In genomic region chr9:115261656-115262081, GRCh38 we compare ENCODE assay signal across 15 cellular contexts.
DNase-seq lines count a peak whose midpoint lies in the region; ATAC-seq, FAIRE-seq and TF ChIP-seq lines count a peak whose summit lies in the region.
"Had no signal": no experiment of that assay in that cellular context is flagged by ENCODE, and none has a peak within 500 bp of the region (broad histone marks: within the 10 kb centered on the region; RNA-seq: fewer than 3 reads in every experiment).

No MANE protein-coding gene starts in this region.

- H3K9me2 ChIP-seq in GM23248 (ENCODE audit: insufficient read depth) = no peaks in the 10 kb centered on the region

- H3K79me2 ChIP-seq in GM23248 (ENCODE audit: insufficient read depth) = no peaks in the 10 kb centered on the region

- H3K4me3 Mint-ChIP-seq in CD8-positive, alpha-beta memory T cell = no peak overlapping the region
- H3K4me3 Mint-ChIP-seq: activated naive CD8-positive, alpha-beta T cell treated with anti-CD3 and anti-CD28 coated beads, Interleukin-2, amount 10 ng/mL, durations not matched to agents 7 days and 5 days; CD4-positive, alpha-beta T cell; T-helper 2 cell treated with Interferon-gamma antibody and Interleukin-4, amounts not matched to agents 5 μg/mL and 100 μg/mL, for 36 hours had no signal

- H3K4me1 ChIP-seq in GM23248 (ENCODE audit: insufficient read depth) = peaks cover 57% of the 10 kb centered on the region
- H3K4me1 ChIP-seq in CD8-positive, alpha-beta memory T cell (ENCODE audit: insufficient read depth, low read length) = no peaks in the 10 kb centered on the region
- H3K4me1 ChIP-seq: thyroid gland had no signal

- H3K9me3 ChIP-seq in GM23248 (ENCODE audit: low read depth) = no peaks in the 10 kb centered on the region
- H3K9me3 ChIP-seq in MG63 = no peaks in the 10 kb centered on the region
- no peaks in the 10 kb centered on the region for H3K9me3 ChIP-seq in CD8-positive, alpha-beta memory T cell (ENCODE audit: low read length)
- H3K9me3 ChIP-seq: heart left ventricle, thyroid gland had no signal

- H3K4me3 ChIP-seq in GM23248 = no peak overlapping the region
- H3K4me3 ChIP-seq in MG63 = no peak overlapping the region
- H3K4me3 ChIP-seq in bronchial epithelial cell (ENCODE audit: low read depth, low read length) = no peak overlapping the region
- H3K4me3 ChIP-seq in CD8-positive, alpha-beta memory T cell (ENCODE audit: low read length) = no peak overlapping the region
- H3K4me3 ChIP-seq: heart left ventricle, thyroid gland had no signal

- POLR2A ChIA-PET in CD8-positive, alpha-beta memory T cell (lab: Charles Lee) = no interaction called here

- CTCF ChIA-PET in CD8-positive, alpha-beta memory T cell (lab: Charles Lee) = no interaction called here

- DNase-seq in GM23248 (peak; percentile 74), MG63 (peak; percentile 48), bronchial epithelial cell (ENCODE audit: low read depth) (peak; percentile 90), renal cortical epithelial cell (ENCODE audit: low read depth) (peak; percentile 54), activated gamma-delta T cell treated with Interleukin-2 at 50 U/mL for 16 hours (no peak)
- DNase-seq in CD8-positive, alpha-beta memory T cell = no peak
- DNase-seq: activated CD4-positive, alpha-beta T cell treated with anti-CD3 and anti-CD28 coated beads for 48 hours; activated naive CD8-positive, alpha-beta T cell treated with anti-CD3 and anti-CD28 coated beads, Interleukin-2, amount 10 ng/mL, durations not matched to agents 7 days and 5 days; CD4-positive, alpha-beta T cell; stimulated activated CD4-positive, alpha-beta T cell treated with anti-CD3 and anti-CD28 coated beads, Interleukin-2, amount 100 ng/mL, for 24 hours had no signal

- H3K36me3 Mint-ChIP-seq in CD8-positive, alpha-beta memory T cell = no peaks in the 10 kb centered on the region
- H3K36me3 Mint-ChIP-seq: activated naive CD8-positive, alpha-beta T cell treated with anti-CD3 and anti-CD28 coated beads, Interleukin-2, amount 10 ng/mL, durations not matched to agents 7 days and 5 days had no signal

- in situ Hi-C loops in GM23248 (cut with MboI) = no loop called here

- H3K36me3 ChIP-seq in GM23248 (ENCODE audit: low read depth) (no peaks in the 10 kb centered on the region), MG63 (no peaks in the 10 kb centered on the region), bronchial epithelial cell (ENCODE audit: control insufficient read depth, insufficient read depth, low read length) (no peaks in the 10 kb centered on the region)
- H3K36me3 ChIP-seq in CD8-positive, alpha-beta memory T cell (ENCODE audit: insufficient read depth, low read length) = no peaks in the 10 kb centered on the region
- H3K36me3 ChIP-seq: heart left ventricle, thyroid gland had no signal

- H3K4me1 Mint-ChIP-seq in CD8-positive, alpha-beta memory T cell = no peaks in the 10 kb centered on the region
- H3K4me1 Mint-ChIP-seq: activated naive CD8-positive, alpha-beta T cell treated with anti-CD3 and anti-CD28 coated beads, Interleukin-2, amount 10 ng/mL, durations not matched to agents 7 days and 5 days had no signal

- H3K9me3 Mint-ChIP-seq in CD8-positive, alpha-beta memory T cell = peaks cover 0 to 2% (median 0%) of the 10 kb centered on the region in 5 donors
- H3K9me3 Mint-ChIP-seq: activated naive CD8-positive, alpha-beta T cell treated with anti-CD3 and anti-CD28 coated beads, Interleukin-2, amount 10 ng/mL, durations not matched to agents 7 days and 5 days; CD4-positive, alpha-beta T cell; T-helper 2 cell treated with Interferon-gamma antibody and Interleukin-4, amounts not matched to agents 5 μg/mL and 100 μg/mL, for 36 hours had no signal

- no peak for TF ChIP-seq CTCF in bronchial epithelial cell (IDR thresholded peaks at IDR 0.05; ENCODE audit: insufficient read depth, low read length, severe bottlenecking)

- peaks cover 60% of the 10 kb centered on the region for H3F3A ChIP-seq in GM23248 (ENCODE audit: insufficient read depth)

- H3K27me3 Mint-ChIP-seq in CD8-positive, alpha-beta memory T cell = peaks cover 0 to 1% of the 10 kb centered on the region in 2 donors
- H3K27me3 Mint-ChIP-seq: progenitor cell of endocrine pancreas had no signal

- no peak for FAIRE-seq in bronchial epithelial cell (lab: Jason Lieb, UNC)

- H3K27me3 ChIP-seq in GM23248 (replicated peaks; ENCODE audit: insufficient read depth) (no peaks in the 10 kb centered on the region), MG63 (no peaks in the 10 kb centered on the region), bronchial epithelial cell (ENCODE audit: control insufficient read depth, insufficient read depth, low read length) (no peaks in the 10 kb centered on the region)
- no peaks in the 10 kb centered on the region for H3K27me3 ChIP-seq in CD8-positive, alpha-beta memory T cell (ENCODE audit: insufficient read depth, low read length, poor library complexity, severe bottlenecking)
- H3K27me3 ChIP-seq: heart left ventricle, thyroid gland had no signal

- peak overlapping the region; percentile 65 for H3K27ac ChIP-seq in GM23248
- H3K27ac ChIP-seq in CD8-positive, alpha-beta memory T cell (ENCODE audit: low read depth, low read length) = no peak overlapping the region
- H3K27ac ChIP-seq: thyroid gland had no signal

- no peak overlapping the region for H3K9ac ChIP-seq in GM23248

- no peak for ATAC-seq in GM21381 (IDR thresholded peaks at IDR 0.05; ENCODE audit: unreplicated experiment)

- peak overlapping the region; percentile 27 for H3K4me2 ChIP-seq in GM23248 (ENCODE audit: unreplicated experiment)

- no peaks in the 10 kb centered on the region for H4K20me1 ChIP-seq in GM23248 (ENCODE audit: insufficient read depth)

- no peak overlapping the region for H2AFZ ChIP-seq in GM23248

- H3K27ac Mint-ChIP-seq in CD8-positive, alpha-beta memory T cell = no peak overlapping the region
- H3K27ac Mint-ChIP-seq: activated naive CD8-positive, alpha-beta T cell treated with anti-CD3 and anti-CD28 coated beads, Interleukin-2, amount 10 ng/mL, durations not matched to agents 7 days and 5 days; CD4-positive, alpha-beta T cell; progenitor cell of endocrine pancreas; T-helper 2 cell treated with Interferon-gamma antibody and Interleukin-4, amounts not matched to agents 5 μg/mL and 100 μg/mL, for 36 hours had no signal

Comparison
In these comparisons a context has a peak if more than half of its experiments do, and no peak if none do; other contexts are left out.
1. DNase-seq: peak in GM23248 (single experiment), MG63 (single experiment), bronchial epithelial cell (single experiment) and renal cortical epithelial cell (single experiment); none in CD8-positive, alpha-beta memory T cell (0 of 5) and activated gamma-delta T cell treated with Interleukin-2 at 50 U/mL for 16 hours (single experiment).